ENCODE assay signal across 18 cellular contexts in the genomic region with DNA sequence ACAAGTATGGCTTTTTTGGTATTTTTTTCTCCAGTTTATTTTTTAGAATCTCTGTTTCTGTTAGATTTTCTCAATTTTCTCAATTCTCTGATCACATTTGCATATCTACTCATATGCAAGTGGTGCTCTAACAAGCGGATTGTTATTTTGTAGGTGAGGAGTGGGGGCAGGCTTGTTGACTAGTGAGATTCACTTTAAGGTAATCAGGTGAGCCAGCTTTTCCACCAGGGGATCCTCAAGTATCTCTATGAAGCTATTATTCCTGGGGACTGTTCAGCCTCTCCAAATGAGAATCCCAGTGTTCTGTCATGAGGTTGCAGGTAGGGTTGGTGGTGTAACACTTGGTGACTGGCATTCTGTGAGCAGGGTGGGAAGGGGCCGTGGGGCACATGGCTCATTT.
"Had no signal": no experiment of that assay in that cellular context is flagged by ENCODE, and none has a peak within 500 bp of the region (broad histone marks: within the 10 kb centered on the region; RNA-seq: fewer than 3 reads in every experiment).

No MANE protein-coding gene starts in this region.

- H3K27ac Mint-ChIP-seq: natural killer cell had no signal

- H3K36me3 ChIP-seq: heart left ventricle, ovary, right atrium auricular region, upper lobe of left lung, uterus had no signal

- H3K4me3 ChIP-seq: dorsolateral prefrontal cortex, heart left ventricle, ovary, right atrium auricular region, upper lobe of left lung, uterus had no signal

- H3K9me3 ChIP-seq: heart left ventricle, ovary, right atrium auricular region, upper lobe of left lung, uterus had no signal

- DNase-seq: cortex of kidney; dorsolateral prefrontal cortex; effector CD8-positive, alpha-beta T cell; heart left ventricle; hippocampal formation; islet precursor cell; mammary epithelial cell; natural killer cell; ovary; small intestine; stimulated activated CD4-positive, alpha-beta T cell treated with anti-CD3 and anti-CD28 coated beads, Interleukin-12 subunit alpha, Interleukin-12 subunit beta, amount 100 ng/mL, for 4 hours; stimulated activated naive CD4-positive, alpha-beta T cell treated with Interleukin-2 at 50 U/mL for 16 hours; upper lobe of left lung; uterus had no signal

- H3K36me3 Mint-ChIP-seq: natural killer cell had no signal

- H3K4me3 Mint-ChIP-seq: natural killer cell, neural crest cell had no signal

- H3K4me1 Mint-ChIP-seq: natural killer cell, neural crest cell had no signal

- ATAC-seq: esophagus mucosa, heart left ventricle, left lobe of liver, natural killer cell had no signal

- H3K4me1 ChIP-seq: heart left ventricle, right atrium auricular region, upper lobe of left lung, uterus had no signal

- H3K27me3 ChIP-seq: ovary, right atrium auricular region, upper lobe of left lung, uterus had no signal

- H3K27ac ChIP-seq: dorsolateral prefrontal cortex, heart left ventricle, ovary, right atrium auricular region, upper lobe of left lung, uterus had no signal
